In genomic region chr9:137123952-137124462, GRCh38 we compare ENCODE assay signal across 1 cellular context.
TF ChIP-seq lines count a peak whose summit lies in the region.

No MANE protein-coding gene starts in this region.

TF ChIP-seq in K562, 482 proteins besides CTCF, POLR2A, EP300 and RAD21:
- peak; percentile 65 for TF ChIP-seq ZNF121 (CRISPR knock-in tag; conservative IDR thresholded peaks at IDR 0.05)
TF ChIP-seq in K562: peak in this region for 1; not testable (repeated sequence) for 481.
